Comparison of ENCODE assay signal across 1 cellular context in the genomic region with DNA sequence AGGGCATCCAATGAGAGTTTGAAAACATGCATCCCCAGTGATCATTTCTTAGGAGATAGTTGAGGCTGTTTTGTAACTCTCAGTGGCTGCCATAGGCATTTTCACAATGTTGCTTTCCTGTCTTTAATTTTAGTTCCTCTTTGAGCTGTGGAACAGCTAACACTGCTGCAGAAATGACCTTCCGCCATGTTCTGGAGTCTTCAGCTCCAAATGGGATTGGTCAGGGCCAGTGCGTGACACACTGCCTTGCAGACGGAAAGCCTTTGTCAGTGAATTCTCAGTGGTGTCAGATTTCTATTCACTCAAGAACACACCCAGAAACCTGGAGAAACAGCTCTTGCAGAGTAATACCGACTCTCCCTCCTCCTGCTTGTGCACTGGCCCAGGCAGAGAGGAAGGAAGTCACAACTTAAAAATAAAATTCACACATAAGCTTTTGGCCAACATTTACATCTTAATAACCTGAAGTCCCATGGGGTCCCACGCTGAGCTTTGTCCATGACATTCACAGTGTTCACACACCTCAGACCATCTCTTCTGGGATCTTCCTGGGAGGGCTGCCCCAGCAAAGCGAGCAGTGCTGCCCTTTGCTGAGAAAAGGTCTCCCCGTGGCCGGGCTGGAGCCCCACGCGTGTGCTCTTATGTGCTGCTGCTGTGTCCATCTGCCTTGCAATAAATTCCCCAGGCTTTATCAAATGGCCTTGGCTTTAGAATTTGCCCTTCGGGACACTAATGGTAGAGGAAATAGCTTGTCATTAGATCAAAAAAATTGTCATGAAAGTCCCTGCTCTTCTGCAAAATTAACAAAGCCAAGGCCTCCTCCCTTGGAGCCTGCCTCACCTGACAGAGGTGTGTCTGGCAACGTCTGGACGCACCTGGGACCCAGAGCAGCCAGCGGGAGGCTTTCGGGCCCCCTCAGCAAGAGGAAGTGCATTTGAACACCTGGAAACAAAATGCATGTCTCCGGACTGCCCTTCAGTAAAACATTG.
A peak's percentile ranks its signal among the peaks of the same experiment; 100 is the strongest.
TF ChIP-seq lines count a peak whose summit lies in the region.

No MANE protein-coding gene starts in this region.

TF ChIP-seq in HepG2, 621 proteins besides CTCF, POLR2A, EP300 and RAD21 (continued from another document and continues in another):
- TF ChIP-seq ZNF552 (CRISPR knock-in tag; IDR thresholded peaks at IDR 0.05; ENCODE audit: borderline replicate concordance), result no peak
- TF ChIP-seq ZC3H4 (CRISPR knock-in tag; IDR thresholded peaks at IDR 0.05; ENCODE audit: borderline replicate concordance), result no peak
- TF ChIP-seq, protein P1, sequence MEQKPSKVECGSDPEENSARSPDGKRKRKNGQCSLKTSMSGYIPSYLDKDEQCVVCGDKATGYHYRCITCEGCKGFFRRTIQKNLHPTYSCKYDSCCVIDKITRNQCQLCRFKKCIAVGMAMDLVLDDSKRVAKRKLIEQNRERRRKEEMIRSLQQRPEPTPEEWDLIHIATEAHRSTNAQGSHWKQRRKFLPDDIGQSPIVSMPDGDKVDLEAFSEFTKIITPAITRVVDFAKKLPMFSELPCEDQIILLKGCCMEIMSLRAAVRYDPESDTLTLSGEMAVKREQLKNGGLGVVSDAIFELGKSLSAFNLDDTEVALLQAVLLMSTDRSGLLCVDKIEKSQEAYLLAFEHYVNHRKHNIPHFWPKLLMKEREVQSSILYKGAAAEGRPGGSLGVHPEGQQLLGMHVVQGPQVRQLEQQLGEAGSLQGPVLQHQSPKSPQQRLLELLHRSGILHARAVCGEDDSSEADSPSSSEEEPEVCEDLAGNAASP (CRISPR knock-in tag; IDR thresholded peaks at IDR 0.05; ENCODE audit: borderline replicate concordance), result 0 out of 2 replicates have a peak, but pooled peaks have one; percentile 3
- TF ChIP-seq ZNF224 (CRISPR knock-in tag; IDR thresholded peaks at IDR 0.05), result 0 out of 2 replicates have a peak, but pooled peaks have one; percentile 51
- TF ChIP-seq ZNF17 (CRISPR knock-in tag; IDR thresholded peaks at IDR 0.05), result no peak
- TF ChIP-seq KLF9 (CRISPR knock-in tag; IDR thresholded peaks at IDR 0.05; ENCODE audit: low read depth), result no peak
- no peak for TF ChIP-seq SMYD3 (CRISPR knock-in tag; IDR thresholded peaks at IDR 0.05)
- no peak for TF ChIP-seq TOPORS (CRISPR knock-in tag; IDR thresholded peaks at IDR 0.05)
- no peak for TF ChIP-seq ATF7-NPFF (CRISPR knock-in tag; IDR thresholded peaks at IDR 0.05; ENCODE audit: low read depth)
- TF ChIP-seq AGO2 (optimal IDR thresholded peaks at IDR 0.05; ENCODE audit: low read depth, low read length), result peak; percentile 73
- TF ChIP-seq, protein P2, sequence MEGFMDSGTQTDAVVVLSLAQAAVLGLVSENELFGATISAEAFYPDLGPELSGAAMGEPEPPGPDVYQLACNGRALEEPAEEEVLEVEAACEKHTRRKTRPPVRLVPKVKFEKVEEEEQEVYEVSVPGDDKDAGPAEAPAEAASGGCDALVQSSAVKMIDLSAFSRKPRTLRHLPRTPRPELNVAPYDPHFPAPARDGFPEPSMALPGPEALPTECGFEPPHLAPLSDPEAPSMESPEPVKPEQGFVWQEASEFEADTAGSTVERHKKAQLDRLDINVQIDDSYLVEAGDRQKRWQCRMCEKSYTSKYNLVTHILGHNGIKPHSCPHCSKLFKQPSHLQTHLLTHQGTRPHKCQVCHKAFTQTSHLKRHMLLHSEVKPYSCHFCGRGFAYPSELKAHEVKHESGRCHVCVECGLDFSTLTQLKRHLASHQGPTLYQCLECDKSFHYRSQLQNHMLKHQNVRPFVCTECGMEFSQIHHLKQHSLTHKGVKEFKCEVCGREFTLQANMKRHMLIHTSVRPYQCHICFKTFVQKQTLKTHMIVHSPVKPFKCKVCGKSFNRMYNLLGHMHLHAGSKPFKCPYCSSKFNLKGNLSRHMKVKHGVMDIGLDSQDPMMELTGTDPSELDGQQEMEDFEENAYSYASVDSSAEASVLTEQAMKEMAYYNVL (CRISPR knock-in tag; IDR thresholded peaks at IDR 0.05; ENCODE audit: borderline replicate concordance), result no peak
- TF ChIP-seq, protein P3, sequence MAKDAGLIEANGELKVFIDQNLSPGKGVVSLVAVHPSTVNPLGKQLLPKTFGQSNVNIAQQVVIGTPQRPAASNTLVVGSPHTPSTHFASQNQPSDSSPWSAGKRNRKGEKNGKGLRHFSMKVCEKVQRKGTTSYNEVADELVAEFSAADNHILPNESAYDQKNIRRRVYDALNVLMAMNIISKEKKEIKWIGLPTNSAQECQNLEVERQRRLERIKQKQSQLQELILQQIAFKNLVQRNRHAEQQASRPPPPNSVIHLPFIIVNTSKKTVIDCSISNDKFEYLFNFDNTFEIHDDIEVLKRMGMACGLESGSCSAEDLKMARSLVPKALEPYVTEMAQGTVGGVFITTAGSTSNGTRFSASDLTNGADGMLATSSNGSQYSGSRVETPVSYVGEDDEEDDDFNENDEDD (CRISPR knock-in tag; IDR thresholded peaks at IDR 0.05; ENCODE audit: borderline replicate concordance), result no peak
- TF ChIP-seq ZFYVE20 (CRISPR knock-in tag; IDR thresholded peaks at IDR 0.05; ENCODE audit: borderline replicate concordance, low read depth), result no peak
- TF ChIP-seq HOXD1 (CRISPR knock-in tag; IDR thresholded peaks at IDR 0.05), result no peak
- TF ChIP-seq ZNF850 (CRISPR knock-in tag; conservative IDR thresholded peaks at IDR 0.05), result no peak
- TF ChIP-seq NFYC (CRISPR knock-in tag; IDR thresholded peaks at IDR 0.05), result 0 out of 2 replicates have a peak, but pooled peaks have one; percentile 9
- no peak for TF ChIP-seq U2AF2 (IDR thresholded peaks at IDR 0.05; ENCODE audit: low read depth, low read length)
- no peak for TF ChIP-seq ZMYM2 (CRISPR knock-in tag; IDR thresholded peaks at IDR 0.05)
- TF ChIP-seq, protein P4, sequence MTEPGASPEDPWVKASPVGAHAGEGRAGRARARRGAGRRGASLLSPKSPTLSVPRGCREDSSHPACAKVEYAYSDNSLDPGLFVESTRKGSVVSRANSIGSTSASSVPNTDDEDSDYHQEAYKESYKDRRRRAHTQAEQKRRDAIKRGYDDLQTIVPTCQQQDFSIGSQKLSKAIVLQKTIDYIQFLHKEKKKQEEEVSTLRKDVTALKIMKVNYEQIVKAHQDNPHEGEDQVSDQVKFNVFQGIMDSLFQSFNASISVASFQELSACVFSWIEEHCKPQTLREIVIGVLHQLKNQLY (CRISPR knock-in tag; IDR thresholded peaks at IDR 0.05), result no peak
- no peak for TF ChIP-seq ZNF678 (CRISPR knock-in tag; IDR thresholded peaks at IDR 0.05)
- TF ChIP-seq, protein P5, sequence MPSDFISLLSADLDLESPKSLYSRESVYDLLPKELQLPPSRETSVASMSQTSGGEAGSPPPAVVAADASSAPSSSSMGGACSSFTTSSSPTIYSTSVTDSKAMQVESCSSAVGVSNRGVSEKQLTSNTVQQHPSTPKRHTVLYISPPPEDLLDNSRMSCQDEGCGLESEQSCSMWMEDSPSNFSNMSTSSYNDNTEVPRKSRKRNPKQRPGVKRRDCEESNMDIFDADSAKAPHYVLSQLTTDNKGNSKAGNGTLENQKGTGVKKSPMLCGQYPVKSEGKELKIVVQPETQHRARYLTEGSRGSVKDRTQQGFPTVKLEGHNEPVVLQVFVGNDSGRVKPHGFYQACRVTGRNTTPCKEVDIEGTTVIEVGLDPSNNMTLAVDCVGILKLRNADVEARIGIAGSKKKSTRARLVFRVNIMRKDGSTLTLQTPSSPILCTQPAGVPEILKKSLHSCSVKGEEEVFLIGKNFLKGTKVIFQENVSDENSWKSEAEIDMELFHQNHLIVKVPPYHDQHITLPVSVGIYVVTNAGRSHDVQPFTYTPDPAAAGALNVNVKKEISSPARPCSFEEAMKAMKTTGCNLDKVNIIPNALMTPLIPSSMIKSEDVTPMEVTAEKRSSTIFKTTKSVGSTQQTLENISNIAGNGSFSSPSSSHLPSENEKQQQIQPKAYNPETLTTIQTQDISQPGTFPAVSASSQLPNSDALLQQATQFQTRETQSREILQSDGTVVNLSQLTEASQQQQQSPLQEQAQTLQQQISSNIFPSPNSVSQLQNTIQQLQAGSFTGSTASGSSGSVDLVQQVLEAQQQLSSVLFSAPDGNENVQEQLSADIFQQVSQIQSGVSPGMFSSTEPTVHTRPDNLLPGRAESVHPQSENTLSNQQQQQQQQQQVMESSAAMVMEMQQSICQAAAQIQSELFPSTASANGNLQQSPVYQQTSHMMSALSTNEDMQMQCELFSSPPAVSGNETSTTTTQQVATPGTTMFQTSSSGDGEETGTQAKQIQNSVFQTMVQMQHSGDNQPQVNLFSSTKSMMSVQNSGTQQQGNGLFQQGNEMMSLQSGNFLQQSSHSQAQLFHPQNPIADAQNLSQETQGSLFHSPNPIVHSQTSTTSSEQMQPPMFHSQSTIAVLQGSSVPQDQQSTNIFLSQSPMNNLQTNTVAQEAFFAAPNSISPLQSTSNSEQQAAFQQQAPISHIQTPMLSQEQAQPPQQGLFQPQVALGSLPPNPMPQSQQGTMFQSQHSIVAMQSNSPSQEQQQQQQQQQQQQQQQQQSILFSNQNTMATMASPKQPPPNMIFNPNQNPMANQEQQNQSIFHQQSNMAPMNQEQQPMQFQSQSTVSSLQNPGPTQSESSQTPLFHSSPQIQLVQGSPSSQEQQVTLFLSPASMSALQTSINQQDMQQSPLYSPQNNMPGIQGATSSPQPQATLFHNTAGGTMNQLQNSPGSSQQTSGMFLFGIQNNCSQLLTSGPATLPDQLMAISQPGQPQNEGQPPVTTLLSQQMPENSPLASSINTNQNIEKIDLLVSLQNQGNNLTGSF (CRISPR knock-in tag; IDR thresholded peaks at IDR 0.05), result no peak
- 0 out of 2 replicates have a peak, but pooled peaks have one; percentile 21 for TF ChIP-seq ZNF441 (CRISPR knock-in tag; IDR thresholded peaks at IDR 0.05; ENCODE audit: borderline replicate concordance)
- TF ChIP-seq STAT5B (CRISPR knock-in tag; IDR thresholded peaks at IDR 0.05), result no peak
- TF ChIP-seq IRF2 (CRISPR knock-in tag; IDR thresholded peaks at IDR 0.05), result no peak
- no peak for TF ChIP-seq ATAD3A (CRISPR knock-in tag; IDR thresholded peaks at IDR 0.05)
- TF ChIP-seq, protein P6, sequence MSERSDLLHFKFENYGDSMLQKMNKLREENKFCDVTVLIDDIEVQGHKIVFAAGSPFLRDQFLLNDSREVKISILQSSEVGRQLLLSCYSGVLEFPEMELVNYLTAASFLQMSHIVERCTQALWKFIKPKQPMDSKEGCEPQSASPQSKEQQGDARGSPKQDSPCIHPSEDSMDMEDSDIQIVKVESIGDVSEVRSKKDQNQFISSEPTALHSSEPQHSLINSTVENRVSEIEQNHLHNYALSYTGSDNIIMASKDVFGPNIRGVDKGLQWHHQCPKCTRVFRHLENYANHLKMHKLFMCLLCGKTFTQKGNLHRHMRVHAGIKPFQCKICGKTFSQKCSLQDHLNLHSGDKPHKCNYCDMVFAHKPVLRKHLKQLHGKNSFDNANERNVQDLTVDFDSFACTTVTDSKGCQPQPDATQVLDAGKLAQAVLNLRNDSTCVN (CRISPR knock-in tag; IDR thresholded peaks at IDR 0.05; ENCODE audit: borderline replicate concordance), result no peak
- no peak for TF ChIP-seq ZFP62 (CRISPR knock-in tag; IDR thresholded peaks at IDR 0.05)
- no peak for TF ChIP-seq KMT2B (CRISPR knock-in tag; IDR thresholded peaks at IDR 0.05)
- 0 out of 2 replicates have a peak, but pooled peaks have one; percentile 62 for TF ChIP-seq SSRP1 (CRISPR knock-in tag; IDR thresholded peaks at IDR 0.05)
- TF ChIP-seq, protein P7, sequence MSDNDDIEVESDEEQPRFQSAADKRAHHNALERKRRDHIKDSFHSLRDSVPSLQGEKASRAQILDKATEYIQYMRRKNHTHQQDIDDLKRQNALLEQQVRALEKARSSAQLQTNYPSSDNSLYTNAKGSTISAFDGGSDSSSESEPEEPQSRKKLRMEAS (IDR thresholded peaks at IDR 0.05), result peak; percentile 24; the same call in 1 of the 2 replicates
- TF ChIP-seq ZBTB7B (CRISPR knock-in tag; IDR thresholded peaks at IDR 0.05), result no peak
- TF ChIP-seq, protein P8, sequence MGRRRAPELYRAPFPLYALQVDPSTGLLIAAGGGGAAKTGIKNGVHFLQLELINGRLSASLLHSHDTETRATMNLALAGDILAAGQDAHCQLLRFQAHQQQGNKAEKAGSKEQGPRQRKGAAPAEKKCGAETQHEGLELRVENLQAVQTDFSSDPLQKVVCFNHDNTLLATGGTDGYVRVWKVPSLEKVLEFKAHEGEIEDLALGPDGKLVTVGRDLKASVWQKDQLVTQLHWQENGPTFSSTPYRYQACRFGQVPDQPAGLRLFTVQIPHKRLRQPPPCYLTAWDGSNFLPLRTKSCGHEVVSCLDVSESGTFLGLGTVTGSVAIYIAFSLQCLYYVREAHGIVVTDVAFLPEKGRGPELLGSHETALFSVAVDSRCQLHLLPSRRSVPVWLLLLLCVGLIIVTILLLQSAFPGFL (CRISPR knock-in tag; IDR thresholded peaks at IDR 0.05), result no peak
- no peak for TF ChIP-seq SNAPC2 (CRISPR knock-in tag; IDR thresholded peaks at IDR 0.05)
- no peak for TF ChIP-seq ZNF577 (CRISPR knock-in tag; IDR thresholded peaks at IDR 0.05; ENCODE audit: borderline replicate concordance, low read depth)
- no peak for TF ChIP-seq ZFP1 (CRISPR knock-in tag; IDR thresholded peaks at IDR 0.05)
- TF ChIP-seq, protein P9, sequence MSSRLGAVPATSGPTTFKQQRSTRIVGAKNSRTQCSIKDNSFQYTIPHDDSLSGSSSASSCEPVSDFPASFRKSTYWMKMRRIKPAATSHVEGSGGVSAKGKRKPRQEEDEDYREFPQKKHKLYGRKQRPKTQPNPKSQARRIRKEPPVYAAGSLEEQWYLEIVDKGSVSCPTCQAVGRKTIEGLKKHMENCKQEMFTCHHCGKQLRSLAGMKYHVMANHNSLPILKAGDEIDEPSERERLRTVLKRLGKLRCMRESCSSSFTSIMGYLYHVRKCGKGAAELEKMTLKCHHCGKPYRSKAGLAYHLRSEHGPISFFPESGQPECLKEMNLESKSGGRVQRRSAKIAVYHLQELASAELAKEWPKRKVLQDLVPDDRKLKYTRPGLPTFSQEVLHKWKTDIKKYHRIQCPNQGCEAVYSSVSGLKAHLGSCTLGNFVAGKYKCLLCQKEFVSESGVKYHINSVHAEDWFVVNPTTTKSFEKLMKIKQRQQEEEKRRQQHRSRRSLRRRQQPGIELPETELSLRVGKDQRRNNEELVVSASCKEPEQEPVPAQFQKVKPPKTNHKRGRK (CRISPR knock-in tag; IDR thresholded peaks at IDR 0.05), result no peak
- TF ChIP-seq POLR2G (IDR thresholded peaks at IDR 0.05; ENCODE audit: low read depth, low read length), result peak; percentile 5; the same call in 1 of the 2 replicates
- TF ChIP-seq, protein P10, sequence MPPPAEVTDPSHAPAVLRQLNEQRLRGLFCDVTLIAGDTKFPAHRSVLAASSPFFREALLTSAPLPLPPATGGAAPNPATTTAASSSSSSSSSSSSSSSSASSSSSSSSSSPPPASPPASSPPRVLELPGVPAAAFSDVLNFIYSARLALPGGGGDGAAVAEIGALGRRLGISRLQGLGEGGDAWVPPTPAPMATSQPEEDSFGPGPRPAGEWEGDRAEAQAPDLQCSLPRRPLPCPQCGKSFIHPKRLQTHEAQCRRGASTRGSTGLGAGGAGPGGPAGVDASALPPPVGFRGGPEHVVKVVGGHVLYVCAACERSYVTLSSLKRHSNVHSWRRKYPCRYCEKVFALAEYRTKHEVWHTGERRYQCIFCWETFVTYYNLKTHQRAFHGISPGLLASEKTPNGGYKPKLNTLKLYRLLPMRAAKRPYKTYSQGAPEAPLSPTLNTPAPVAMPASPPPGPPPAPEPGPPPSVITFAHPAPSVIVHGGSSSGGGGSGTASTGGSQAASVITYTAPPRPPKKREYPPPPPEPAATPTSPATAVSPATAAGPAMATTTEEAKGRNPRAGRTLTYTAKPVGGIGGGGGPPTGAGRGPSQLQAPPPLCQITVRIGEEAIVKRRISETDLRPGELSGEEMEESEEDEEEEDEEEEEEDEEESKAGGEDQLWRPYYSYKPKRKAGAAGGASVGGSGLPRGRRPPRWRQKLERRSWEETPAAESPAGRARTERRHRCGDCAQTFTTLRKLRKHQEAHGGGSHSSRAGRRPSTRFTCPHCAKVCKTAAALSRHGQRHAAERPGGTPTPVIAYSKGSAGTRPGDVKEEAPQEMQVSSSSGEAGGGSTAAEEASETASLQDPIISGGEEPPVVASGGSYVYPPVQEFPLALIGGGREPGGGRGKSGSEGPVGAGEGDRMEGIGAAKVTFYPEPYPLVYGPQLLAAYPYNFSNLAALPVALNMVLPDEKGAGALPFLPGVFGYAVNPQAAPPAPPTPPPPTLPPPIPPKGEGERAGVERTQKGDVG (CRISPR knock-in tag; IDR thresholded peaks at IDR 0.05; ENCODE audit: borderline replicate concordance), result no peak; the same call in 1 of the 2 replicates
